34 cellular contexts compared by ENCODE assay signal in the genomic region with DNA sequence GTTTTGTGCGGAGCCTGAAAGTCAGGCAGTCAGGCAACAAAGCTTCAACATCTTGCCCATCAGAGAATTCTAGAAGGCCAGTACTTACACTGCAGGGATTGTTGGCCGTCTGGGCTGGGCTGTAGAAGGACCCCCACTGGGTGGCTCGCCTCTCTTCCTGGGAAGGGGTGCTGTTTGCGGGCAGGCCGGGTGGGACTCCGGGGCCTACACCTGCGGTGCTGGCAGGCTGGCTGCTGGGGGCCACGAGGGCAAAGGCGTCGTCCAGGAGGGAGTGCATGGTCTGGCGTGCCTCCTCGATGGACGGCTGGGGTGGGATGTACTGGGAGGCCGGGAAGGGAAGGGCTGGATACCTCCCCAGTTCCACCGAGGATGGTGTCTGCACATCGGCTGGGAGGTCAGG.
"Had no signal": no experiment of that assay in that cellular context is flagged by ENCODE, and none has a peak within 500 bp of the region (broad histone marks: within the 10 kb centered on the region; RNA-seq: fewer than 3 reads in every experiment).

No MANE protein-coding gene starts in this region.

- H3K4me3 ChIP-seq: MG63 had no signal

- H3K27ac ChIP-seq: KMS-11 had no signal

- H3K9ac ChIP-seq: KMS-11 had no signal

- H3K9me3 ChIP-seq: MG63 had no signal

- H3K4me2 ChIP-seq: KMS-11 had no signal

- DNase-seq: Karpas-422, Kasumi-1, KG1, MG63, MM.1S, MV-4-11, NCI-H1048, NCI-H1092, NCI-H1092 treated with DMSO at 0.1 percent for 48 hours, NCI-H1105, NCI-H1105 treated with DMSO at 0.1 percent for 48 hours, NCI-H1417, NCI-H1417 treated with DMSO at 0.1 percent for 48 hours, NCI-H1436, NCI-H1436 treated with DMSO at 0.1 percent for 48 hours, NCI-H146, NCI-H1694, NCI-H1694 treated with DMSO at 0.1 percent for 48 hours, NCI-H187, NCI-H187 treated with DMSO at 0.1 percent for 48 hours, NCI-H1930, NCI-H2029, NCI-H2029 treated with DMSO at 0.1 percent for 48 hours, NCI-H2081, NCI-H2081 treated with DMSO at 0.1 percent for 48 hours, NCI-H2107, NCI-H2171, NCI-H2171 treated with DMSO at 0.1 percent for 48 hours, NCI-H2227 treated with DMSO at 0.1 percent for 48 hours, NCI-H226, NCI-H345, NCI-H446, NCI-H446 treated with DMSO at 0.1 percent for 48 hours had no signal

- H3K27me3 ChIP-seq: MG63 had no signal
